Comparison of ENCODE assay signal across 8 cellular contexts in genomic region chr13:26186995-26187394, GRCh38. TPM values are rescaled to one million over a fixed set of nuclear protein-coding genes. Genes with fewer than 3 reads are reported as not detected.
DNase-seq lines count a peak whose midpoint lies in the region; ATAC-seq and TF ChIP-seq lines count a peak whose summit lies in the region.

No MANE protein-coding gene starts in this region.

- H3K4me1 ChIP-seq in body of pancreas, result peaks cover 24% of the 10 kb centered on the region
- H3K4me1 ChIP-seq in mesodermal cell (ENCODE audit: control insufficient read depth, insufficient read depth, low read length, poor library complexity, severe bottlenecking), result no peaks in the 10 kb centered on the region

- H3K27me3 ChIP-seq in body of pancreas, result no peaks in the 10 kb centered on the region

- intact Hi-C loops in body of pancreas (cut with DNase I), result loop anchor here (10.0 kb wide), 1 partner anchor 368 kb away; the partner anchor contains the start of gene WASF3

- ATAC-seq in body of pancreas, result peak; percentile 3

- no peaks in the 10 kb centered on the region for H3K36me3 ChIP-seq in body of pancreas (replicated peaks in 1 of 2; ENCODE audit: insufficient read depth in 1 of 2, low read depth in 2 of 2)
- no peaks in the 10 kb centered on the region for H3K36me3 ChIP-seq in mesodermal cell (ENCODE audit: control insufficient read depth, insufficient read depth, low read length)

- peak; percentile 6 for DNase-seq in stimulated activated CD4-positive, alpha-beta T cell treated with anti-CD3 and anti-CD28 coated beads, Interleukin-15, amount 100 ng/mL, for 24 hours
- DNase-seq in stimulated activated CD4-positive, alpha-beta T cell treated with anti-CD3 and anti-CD28 coated beads, Interleukin-12 subunit alpha, Interleukin-12 subunit beta, amount 100 ng/mL, for 4 hours, result no peak
- DNase-seq in body of pancreas (peak in 3 of 4 donors; percentile 15 to 30 (median 24)), NCI-H345 (lab: John Stamatoyannopoulos, UW) (no peak), G401 (ENCODE audit: low spot score) (no peak), LoVo (ENCODE audit: low spot score) (no peak)
- no peak for DNase-seq in stimulated activated naive CD4-positive, alpha-beta T cell (lab: John Stamatoyannopoulos, UW)

- no peak for TF ChIP-seq CTCF in body of pancreas (IDR thresholded peaks at IDR 0.05)

- in situ Hi-C loops in G401 (cut with HindIII; ENCODE audit: low sequenced_read_pairs), result no loop called here

- H3K9me3 ChIP-seq in body of pancreas (no peaks in the 10 kb centered on the region), mesodermal cell (ENCODE audit: control insufficient read depth, low read length) (no peaks in the 10 kb centered on the region)

- no peak for TF ChIP-seq POLR2A in body of pancreas (IDR thresholded peaks at IDR 0.05)

- WGBS in body of pancreas, 2 donors, result 40 to 48% methylated on average over 6 to 20 of the region's 22 CpGs
- WGBS in mesodermal cell (ENCODE audit: insufficient coverage in 2 of 2), 2 experiments, result 87 to 88% methylated on average over 20 to 22 of the region's 22 CpGs

- H3K27ac ChIP-seq in body of pancreas, result peak overlapping the region in 3 of 4 donors; percentile 72 to 89 (median 87)
- H3K27ac ChIP-seq in mesodermal cell (ENCODE audit: low read depth, low read length, severe bottlenecking), result no peak overlapping the region

- peak overlapping the region; percentile 0 to 21 for H3K4me3 ChIP-seq in body of pancreas
- peak overlapping the region; percentile 30 for H3K4me3 ChIP-seq in mesodermal cell (ENCODE audit: extremely low read depth, insufficient read depth, low read length, poor library complexity, severe bottlenecking)

RNA-seq across cellular contexts. Expression of gene RNF6, which starts 35.1 kb away (rescaled TPM):
- total RNA-seq in body of pancreas, result 10 to 100 TPM in 1 of 2 donors, 1 to 10 TPM in 1; 6.9 to 13.0 TPM
- polyA plus RNA-seq in mesodermal cell (2013, experiment 1 of 2), result 20.9 TPM
- 24.6 TPM for polyA plus RNA-seq in mesodermal cell (2013, experiment 2 of 2)
- total RNA-seq in G401 (2014; rRNA removed; shearing (Covaris generic)), result 13.5 and 23.0 TPM in 2 replicates

Comparison
In these comparisons a context has a peak if more than half of its experiments do, and no peak if none do; other contexts are left out.
1. DNase-seq: peak in stimulated activated CD4-positive, alpha-beta T cell treated with anti-CD3 and anti-CD28 coated beads, Interleukin-15, amount 100 ng/mL, for 24 hours (single experiment) and body of pancreas (3 of 4); none in stimulated activated CD4-positive, alpha-beta T cell treated with anti-CD3 and anti-CD28 coated beads, Interleukin-12 subunit alpha, Interleukin-12 subunit beta, amount 100 ng/mL, for 4 hours (single experiment), stimulated activated naive CD4-positive, alpha-beta T cell (0 of 6), NCI-H345 (single experiment), G401 (single experiment) and LoVo (single experiment).